ENCODE assay signal across 8 cellular contexts in the genomic region with DNA sequence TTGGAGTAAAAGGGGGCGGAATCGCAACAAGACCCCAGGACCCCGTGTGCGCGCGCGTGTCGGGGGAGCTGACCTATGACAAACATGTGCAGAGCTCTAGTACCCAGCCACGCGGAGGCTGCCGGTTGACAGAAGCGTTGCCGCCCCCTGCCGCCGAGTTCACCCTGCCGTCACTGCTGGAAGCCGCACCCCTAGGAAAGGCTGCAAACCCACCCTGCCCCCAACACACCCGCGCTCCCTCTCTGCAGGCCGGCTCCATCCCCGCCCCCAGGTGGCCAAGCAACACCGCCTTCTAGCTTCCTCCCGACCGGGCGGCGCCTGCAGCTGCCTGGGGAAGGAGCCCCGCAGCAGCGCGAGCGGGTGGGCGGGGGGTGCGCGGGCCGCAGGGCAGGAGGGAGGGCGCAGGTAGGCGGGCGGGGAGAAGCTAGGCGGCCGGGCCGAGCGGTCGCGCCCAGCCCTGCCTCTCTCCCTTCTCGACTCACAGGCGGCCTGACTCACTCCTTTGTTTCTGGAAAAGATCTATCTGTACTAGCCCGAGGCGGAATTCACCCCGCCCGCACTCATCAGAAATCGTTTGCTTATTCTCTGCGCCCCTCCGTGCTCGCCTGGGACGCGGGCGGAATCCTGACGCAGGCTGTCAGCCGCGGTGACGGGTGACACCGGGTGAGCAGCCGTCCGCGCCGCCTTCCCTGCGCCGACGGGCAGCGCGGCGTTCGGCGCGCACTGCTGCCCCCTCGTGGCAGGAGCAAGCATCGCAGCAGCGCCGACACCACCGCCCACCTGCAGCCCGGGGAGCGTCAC.
DNase-seq lines count a peak whose midpoint lies in the region; ATAC-seq and TF ChIP-seq lines count a peak whose summit lies in the region.

No MANE protein-coding gene starts in this region.

- 0 to 1% (median 0%) methylated on average over 37 to 81 of the region's 81 CpGs for WGBS in stomach, 5 donors

- H3K36me3 ChIP-seq in HCT116 (ENCODE audit: control insufficient read depth in 1 of 2, insufficient read depth in 2 of 2, low read length in 2 of 2) (no peaks in the 10 kb centered on the region), MG63 (no peaks in the 10 kb centered on the region), stomach (no peaks in the 10 kb centered on the region)

- H3K4me3 ChIP-seq in HCT116 (replicated peaks in 1 of 2; ENCODE audit: low read depth in 1 of 2, low read length in 2 of 2) (peak overlapping the region; percentile 44 to 61), MG63 (peak overlapping the region; percentile 56), foreskin fibroblast (ENCODE audit: low read depth in 1 of 2, low read length in 2 of 2) (peak overlapping the region; percentile 56 to 59), stomach (peak overlapping the region; percentile 66 to 72 (median 68))

- no peaks in the 10 kb centered on the region for H3K36me3 Mint-ChIP-seq in neural crest cell (ENCODE audit: low read depth)

- H3K27ac Mint-ChIP-seq in neural crest cell (ENCODE audit: unreplicated experiment): peak overlapping the region; percentile 100

- H3K4me3 Mint-ChIP-seq in neural crest cell: peak overlapping the region; percentile 88

- BruUV-seq in HCT116 (replicated peaks; lab: Mats Ljungman, UMichigan): no TSS peak

- CTCF ChIA-PET in HCT116 (lab: Charles Lee): interaction anchor here (0.7 to 2.7 kb wide), 22 partner anchors 9 to 1110 kb away, joined by 3 to 15 read pairs (median 4); no protein-coding TSS in a partner anchor

- H3K9ac ChIP-seq in HCT116 (ENCODE audit: low read length): peak overlapping the region; percentile 63

- H3K27me3 Mint-ChIP-seq in neural crest cell (ENCODE audit: low read depth): no peaks in the 10 kb centered on the region

- TF ChIP-seq POLR2A in HCT116 (IDR thresholded peaks at IDR 0.05; ENCODE audit: borderline replicate concordance, extremely low read depth, insufficient read depth, insufficient read length) (no peak), Raji (IDR thresholded peaks at IDR 0.05; ENCODE audit: insufficient read depth, low read depth, low read length) (peak; percentile 33; the same call in 1 of the 2 replicates), stomach (IDR thresholded peaks at IDR 0.05) (no peak)

- no peaks in the 10 kb centered on the region for H4K20me1 ChIP-seq in HCT116 (ENCODE audit: insufficient read depth)

- intact Hi-C loops in HCT116 (cut with micrococcal nuclease) (loop anchor here (1.0 to 10.0 kb wide), 4 partner anchors 31 to 949 kb away; no protein-coding TSS in a partner anchor), stomach (cut with DNase I; ENCODE audit: low total_unique reads) (no loop called here)

- peak overlapping the region; percentile 93 for H3K4me2 ChIP-seq in HCT116 (ENCODE audit: low read length)

- H3K79me2 ChIP-seq in HCT116 (ENCODE audit: insufficient read depth, low read length): no peaks in the 10 kb centered on the region

- no peak for TF ChIP-seq EP300 in stomach (IDR thresholded peaks at IDR 0.05)

- no peaks in the 10 kb centered on the region for H3K9me3 Mint-ChIP-seq in neural crest cell

- peak; percentile 85 for ATAC-seq in HCT116

- H3K27me3 ChIP-seq in HCT116 (ENCODE audit: insufficient read depth, low read length) (no peaks in the 10 kb centered on the region), MG63 (no peaks in the 10 kb centered on the region), stomach (no peaks in the 10 kb centered on the region)

- H3K4me1 Mint-ChIP-seq in neural crest cell: peaks cover 32% of the 10 kb centered on the region

- TF ChIP-seq CTCF in HCT116 (IDR thresholded peaks at IDR 0.05 in 2 of 3, conservative IDR thresholded peaks at IDR 0.05 in 1 of 3; ENCODE audit: borderline replicate concordance in 1 of 3, insufficient read depth in 1 of 3, low read depth in 2 of 3, low read length in 2 of 3) (peak; percentile 71 to 97 (median 94)), foreskin fibroblast (IDR thresholded peaks at IDR 0.05; ENCODE audit: low read depth, low read length) (peak; percentile 98), neural crest cell (conservative IDR thresholded peaks at IDR 0.05) (peak; percentile 98), stomach (IDR thresholded peaks at IDR 0.05) (peak in 6 of 7 experiments; percentile 63 to 100 (median 98))

- H3K27ac ChIP-seq in HCT116 (ENCODE audit: low read depth, low read length): peak overlapping the region; percentile 56
- peak overlapping the region; percentile 87 to 97 (median 95) for H3K27ac ChIP-seq in stomach

- H3K4me1 ChIP-seq in HCT116 (ENCODE audit: control insufficient read depth in 1 of 2, insufficient read depth in 2 of 2, low read length in 2 of 2) (peaks cover 13 to 32% of the 10 kb centered on the region in 2 experiments), stomach (peaks cover 0 to 18% (median 12%) of the 10 kb centered on the region in 4 donors)

- RAD21 ChIA-PET in HCT116 (lab: Charles Lee; ENCODE audit: low non-redundant PET in 1 of 2, low total read pairs in 2 of 2, uncharacterized antibody in 2 of 2, unreplicated experiment in 2 of 2): interaction anchor here (0.9 to 1.2 kb wide), 3 partner anchors 90 to 157 kb away, joined by 3 to 4 read pairs (median 3); no protein-coding TSS in a partner anchor

- no peaks in the 10 kb centered on the region for H3K9me3 ChIP-seq in HCT116 (ENCODE audit: control insufficient read depth in 1 of 2, insufficient read depth in 1 of 2, low read depth in 1 of 2, low read length in 2 of 2)
- H3K9me3 ChIP-seq in MG63: peaks cover 4% of the 10 kb centered on the region
- H3K9me3 ChIP-seq in stomach: no peaks in the 10 kb centered on the region

- peak; percentile 81 for TF ChIP-seq RAD21 in HCT116 (IDR thresholded peaks at IDR 0.05; ENCODE audit: low read depth)

- DNase-seq in G401 (ENCODE audit: low spot score) (peak; percentile 70), HCT116 (ENCODE audit: low read depth, low spot score) (peak; percentile 83), MG63 (peak; percentile 98), foreskin fibroblast (peak; percentile 93 to 97), neural crest cell (ENCODE audit: low read depth, low spot score) (peak; percentile 90), stomach (peak; percentile 85)
- peak; percentile 95 for DNase-seq in activated effector memory CD4-positive, alpha-beta T cell treated with anti-CD3 and anti-CD28 coated beads, Interleukin-2, amount 50 U/mL, for 16 hours

- H3K9me2 ChIP-seq in HCT116 (ENCODE audit: insufficient read depth): no peaks in the 10 kb centered on the region

- H2AFZ ChIP-seq in HCT116 (ENCODE audit: low read depth, low read length, poor library complexity, severe bottlenecking): peak overlapping the region; percentile 93

- POLR2A ChIA-PET in HCT116 (lab: Charles Lee): interaction anchor here (1.0 to 1.1 kb wide), 2 partner anchors 18 to 31 kb away, joined by 3 to 4 read pairs; no protein-coding TSS in a partner anchor

- in situ Hi-C loops in G401 (cut with HindIII; ENCODE audit: low sequenced_read_pairs): no loop called here

TF ChIP-seq in HCT116, 20 proteins besides CTCF, POLR2A, EP300 and RAD21 (continues in another document):
- no peak for TF ChIP-seq SRF (IDR thresholded peaks at IDR 0.05; ENCODE audit: low read depth)
- no peak for TF ChIP-seq ELF1 (IDR thresholded peaks at IDR 0.05; ENCODE audit: borderline replicate concordance, low read depth)
- TF ChIP-seq SIN3A (IDR thresholded peaks at IDR 0.05; ENCODE audit: low read depth): peak; percentile 69
- peak; percentile 9 for TF ChIP-seq TCF7L2 (IDR thresholded peaks at IDR 0.05; ENCODE audit: borderline replicate concordance, extremely low read depth, insufficient read depth, insufficient read length)
- TF ChIP-seq FOSL1 (IDR thresholded peaks at IDR 0.05; ENCODE audit: low read depth): no peak
- TF ChIP-seq YY1 (IDR thresholded peaks at IDR 0.05; ENCODE audit: extremely low read depth, insufficient replicate concordance, low read depth, low read length): peak; percentile 51
- TF ChIP-seq EGR1 (IDR thresholded peaks at IDR 0.05; ENCODE audit: low read depth): peak; percentile 80
- no peak for TF ChIP-seq CEBPB (IDR thresholded peaks at IDR 0.05; ENCODE audit: low read depth)
- TF ChIP-seq ZNF274 (IDR thresholded peaks at IDR 0.05; ENCODE audit: low read depth, low read length): no peak
- TF ChIP-seq, protein P1, sequence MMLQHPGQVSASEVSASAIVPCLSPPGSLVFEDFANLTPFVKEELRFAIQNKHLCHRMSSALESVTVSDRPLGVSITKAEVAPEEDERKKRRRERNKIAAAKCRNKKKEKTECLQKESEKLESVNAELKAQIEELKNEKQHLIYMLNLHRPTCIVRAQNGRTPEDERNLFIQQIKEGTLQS (IDR thresholded peaks at IDR 0.05): no peak
- TF ChIP-seq SP1 (IDR thresholded peaks at IDR 0.05; ENCODE audit: low read depth): peak; percentile 32
- TF ChIP-seq, protein P2, sequence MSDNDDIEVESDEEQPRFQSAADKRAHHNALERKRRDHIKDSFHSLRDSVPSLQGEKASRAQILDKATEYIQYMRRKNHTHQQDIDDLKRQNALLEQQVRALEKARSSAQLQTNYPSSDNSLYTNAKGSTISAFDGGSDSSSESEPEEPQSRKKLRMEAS (IDR thresholded peaks at IDR 0.05): peak; percentile 88
- TF ChIP-seq EZH2 (IDR thresholded peaks at IDR 0.05): no peak
- TF ChIP-seq, protein P3, sequence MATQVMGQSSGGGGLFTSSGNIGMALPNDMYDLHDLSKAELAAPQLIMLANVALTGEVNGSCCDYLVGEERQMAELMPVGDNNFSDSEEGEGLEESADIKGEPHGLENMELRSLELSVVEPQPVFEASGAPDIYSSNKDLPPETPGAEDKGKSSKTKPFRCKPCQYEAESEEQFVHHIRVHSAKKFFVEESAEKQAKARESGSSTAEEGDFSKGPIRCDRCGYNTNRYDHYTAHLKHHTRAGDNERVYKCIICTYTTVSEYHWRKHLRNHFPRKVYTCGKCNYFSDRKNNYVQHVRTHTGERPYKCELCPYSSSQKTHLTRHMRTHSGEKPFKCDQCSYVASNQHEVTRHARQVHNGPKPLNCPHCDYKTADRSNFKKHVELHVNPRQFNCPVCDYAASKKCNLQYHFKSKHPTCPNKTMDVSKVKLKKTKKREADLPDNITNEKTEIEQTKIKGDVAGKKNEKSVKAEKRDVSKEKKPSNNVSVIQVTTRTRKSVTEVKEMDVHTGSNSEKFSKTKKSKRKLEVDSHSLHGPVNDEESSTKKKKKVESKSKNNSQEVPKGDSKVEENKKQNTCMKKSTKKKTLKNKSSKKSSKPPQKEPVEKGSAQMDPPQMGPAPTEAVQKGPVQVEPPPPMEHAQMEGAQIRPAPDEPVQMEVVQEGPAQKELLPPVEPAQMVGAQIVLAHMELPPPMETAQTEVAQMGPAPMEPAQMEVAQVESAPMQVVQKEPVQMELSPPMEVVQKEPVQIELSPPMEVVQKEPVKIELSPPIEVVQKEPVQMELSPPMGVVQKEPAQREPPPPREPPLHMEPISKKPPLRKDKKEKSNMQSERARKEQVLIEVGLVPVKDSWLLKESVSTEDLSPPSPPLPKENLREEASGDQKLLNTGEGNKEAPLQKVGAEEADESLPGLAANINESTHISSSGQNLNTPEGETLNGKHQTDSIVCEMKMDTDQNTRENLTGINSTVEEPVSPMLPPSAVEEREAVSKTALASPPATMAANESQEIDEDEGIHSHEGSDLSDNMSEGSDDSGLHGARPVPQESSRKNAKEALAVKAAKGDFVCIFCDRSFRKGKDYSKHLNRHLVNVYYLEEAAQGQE (IDR thresholded peaks at IDR 0.05; ENCODE audit: low read depth): no peak

Comparison
In these comparisons a context has a peak if more than half of its experiments do, and no peak if none do; other contexts are left out.
1. Peak in every context shown above with its lines: DNase-seq, ATAC-seq, H3K4me3 ChIP-seq and H3K27ac ChIP-seq.